9 cellular contexts compared by ENCODE assay signal in the genomic region with DNA sequence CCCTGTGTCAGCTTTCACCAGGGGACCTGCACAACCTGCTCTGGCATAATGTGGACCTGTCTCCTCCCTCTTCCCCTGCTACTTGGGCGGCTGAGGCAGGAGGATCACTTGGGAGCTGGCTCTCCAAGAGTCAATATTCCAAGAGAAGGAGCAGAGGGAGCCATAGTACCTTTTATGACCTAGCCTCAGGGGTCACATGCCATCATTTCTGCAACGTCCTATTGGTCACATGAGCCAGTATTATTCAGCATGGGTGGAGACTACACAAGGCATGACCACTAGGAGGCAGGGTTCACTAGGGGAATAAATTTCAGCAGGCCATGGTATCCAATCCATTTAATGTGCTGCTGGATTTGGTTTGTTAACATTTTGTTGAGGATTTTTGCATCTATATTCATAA. TPM values are rescaled to one million over a fixed set of nuclear protein-coding genes. Genes with fewer than 3 reads are reported as not detected.
DNase-seq lines count a peak whose midpoint lies in the region; ATAC-seq and TF ChIP-seq lines count a peak whose summit lies in the region.
"Had no signal": no experiment of that assay in that cellular context is flagged by ENCODE, and none has a peak within 500 bp of the region (broad histone marks: within the 10 kb centered on the region; RNA-seq: fewer than 3 reads in every experiment).

No MANE protein-coding gene starts in this region.

- no peak overlapping the region for H3K4me3 ChIP-seq in PC-9

- no peaks in the 10 kb centered on the region for H3K36me3 ChIP-seq in PC-9 (ENCODE audit: low read depth)

- CTCF ChIA-PET in PC-9 (lab: Charles Lee) = no interaction called here

- H3K27me3 ChIP-seq in PC-9 (ENCODE audit: insufficient read depth, low read depth) = peaks cover 78% of the 10 kb centered on the region

- H3K27me3 Mint-ChIP-seq in T-helper 2 cell treated with Interferon-gamma antibody and Interleukin-4, amounts not matched to agents 5 μg/mL and 100 μg/mL, for 36 hours (ENCODE audit: low read depth) = peaks cover 10% of the 10 kb centered on the region
- peaks cover 0 to 2% (median 0%) of the 10 kb centered on the region in 5 donors for H3K27me3 Mint-ChIP-seq in naive thymus-derived CD8-positive, alpha-beta T cell
- H3K27me3 Mint-ChIP-seq: activated naive CD4-positive, alpha-beta T cell treated with anti-CD3 and anti-CD28 coated beads, Interleukin-2, amount 50 U/mL, for 24 hours had no signal

- DNase-seq in T-helper 2 cell = peak in 3 of 5 experiments; percentile 38 to 67 (median 54)
- no peak for DNase-seq in T-helper 2 cell treated with Interferon-gamma antibody and Interleukin-4, amounts not matched to agents 5 μg/mL and 100 μg/mL, for 36 hours (ENCODE audit: low spot score)
- DNase-seq in PC-9 = no peak
- DNase-seq in astrocyte of the hippocampus (ENCODE audit: low read depth, low spot score) = peak; percentile 23
- DNase-seq in naive thymus-derived CD8-positive, alpha-beta T cell = peak in 9 of 10 donors; percentile 27 to 73 (median 50)
- no peak for DNase-seq in substantia nigra (lab: John Stamatoyannopoulos, UW)
- DNase-seq in NCI-H1417 treated with DMSO at 0.1 percent for 48 hours (lab: John Stamatoyannopoulos, UW) = no peak

- H4K20me1 ChIP-seq in PC-9 (ENCODE audit: insufficient read depth) = no peaks in the 10 kb centered on the region; the same call in 1 of the 2 replicates

- H3K36me3 Mint-ChIP-seq in T-helper 2 cell treated with Interferon-gamma antibody and Interleukin-4, amounts not matched to agents 5 μg/mL and 100 μg/mL, for 36 hours (ENCODE audit: low read depth) = no peaks in the 10 kb centered on the region
- no peaks in the 10 kb centered on the region for H3K36me3 Mint-ChIP-seq in naive thymus-derived CD8-positive, alpha-beta T cell
- H3K36me3 Mint-ChIP-seq: activated naive CD4-positive, alpha-beta T cell treated with anti-CD3 and anti-CD28 coated beads, Interleukin-2, amount 50 U/mL, for 24 hours had no signal

- no peaks in the 10 kb centered on the region for H3K9me2 ChIP-seq in PC-9 (ENCODE audit: insufficient read depth)

- peak; percentile 80 to 83 for ATAC-seq in naive thymus-derived CD8-positive, alpha-beta T cell
- no peak for ATAC-seq in HG03045 (IDR thresholded peaks at IDR 0.05; ENCODE audit: unreplicated experiment)

- H3K27ac ChIP-seq in PC-9 (no peak overlapping the region), substantia nigra (ENCODE audit: low read depth, low read length, poor library complexity, severe bottlenecking) (no peak overlapping the region)

- peak; percentile 58 for TF ChIP-seq CTCF in PC-9 (conservative IDR thresholded peaks at IDR 0.05)

- intact Hi-C loops in PC-9 (cut with micrococcal nuclease; ENCODE audit: unreplicated experiment) = no loop called here

- no peak overlapping the region for H3K4me2 ChIP-seq in PC-9

- no peak overlapping the region for H2AFZ ChIP-seq in PC-9

- H3K9me3 ChIP-seq in PC-9 (ENCODE audit: insufficient read depth, low read depth) = 0 out of 2 replicates have a peak, but pooled peaks cover 3% of the 10 kb centered on the region

- peaks cover 2% of the 10 kb centered on the region for H3K9me3 Mint-ChIP-seq in T-helper 2 cell treated with Interferon-gamma antibody and Interleukin-4, amounts not matched to agents 5 μg/mL and 100 μg/mL, for 36 hours
- peaks cover 0 to 7% (median 0%) of the 10 kb centered on the region in 9 donors for H3K9me3 Mint-ChIP-seq in naive thymus-derived CD8-positive, alpha-beta T cell
- H3K9me3 Mint-ChIP-seq: activated naive CD4-positive, alpha-beta T cell treated with anti-CD3 and anti-CD28 coated beads, Interleukin-2, amount 50 U/mL, for 24 hours had no signal

- no peaks in the 10 kb centered on the region for H3K4me1 Mint-ChIP-seq in T-helper 2 cell treated with Interferon-gamma antibody and Interleukin-4, amounts not matched to agents 5 μg/mL and 100 μg/mL, for 36 hours (ENCODE audit: low read depth)
- H3K4me1 Mint-ChIP-seq in naive thymus-derived CD8-positive, alpha-beta T cell = peaks cover 0 to 2% (median 0%) of the 10 kb centered on the region in 4 donors
- H3K4me1 Mint-ChIP-seq: activated naive CD4-positive, alpha-beta T cell treated with anti-CD3 and anti-CD28 coated beads, Interleukin-2, amount 50 U/mL, for 24 hours had no signal

- POLR2A ChIA-PET in PC-9 (lab: Charles Lee; ENCODE audit: unreplicated experiment) = no interaction called here
- POLR2A ChIA-PET in naive thymus-derived CD8-positive, alpha-beta T cell (lab: Charles Lee) = interaction anchor here (0.8 kb wide), 1 partner anchor 16 kb away, joined by 3 read pairs; no protein-coding TSS in a partner anchor

- H3F3A ChIP-seq in PC-9 (ENCODE audit: insufficient read depth, low read depth) = no peaks in the 10 kb centered on the region

- H3K4me1 ChIP-seq in PC-9 (replicated peaks; ENCODE audit: insufficient read depth) = no peaks in the 10 kb centered on the region

- no peak overlapping the region for H3K4me3 Mint-ChIP-seq in T-helper 2 cell treated with Interferon-gamma antibody and Interleukin-4, amounts not matched to agents 5 μg/mL and 100 μg/mL, for 36 hours
- H3K4me3 Mint-ChIP-seq in naive thymus-derived CD8-positive, alpha-beta T cell = no peak overlapping the region
- H3K4me3 Mint-ChIP-seq: activated naive CD4-positive, alpha-beta T cell treated with anti-CD3 and anti-CD28 coated beads, Interleukin-2, amount 50 U/mL, for 24 hours had no signal

- no peak overlapping the region for H3K27ac Mint-ChIP-seq in T-helper 2 cell treated with Interferon-gamma antibody and Interleukin-4, amounts not matched to agents 5 μg/mL and 100 μg/mL, for 36 hours
- no peak overlapping the region for H3K27ac Mint-ChIP-seq in naive thymus-derived CD8-positive, alpha-beta T cell
- H3K27ac Mint-ChIP-seq: activated naive CD4-positive, alpha-beta T cell treated with anti-CD3 and anti-CD28 coated beads, Interleukin-2, amount 50 U/mL, for 24 hours had no signal

- no TSS peak for BruUV-seq in PC-9 (replicated peaks; lab: Mats Ljungman, UMichigan)

- no peaks in the 10 kb centered on the region for H3K79me2 ChIP-seq in PC-9 (ENCODE audit: low read depth)

RNA-seq across cellular contexts. Expression of a gene that starts 12.0 kb away (rescaled TPM):
- total RNA-seq in PC-9 (2021) = 25.6 and 30.6 TPM in 2 replicates
- total RNA-seq in naive thymus-derived CD8-positive, alpha-beta T cell = 100 to 1,000 TPM; 109 to 113 TPM
- 10 to 100 TPM; 32.0 to 51.3 (median 34.6) TPM for polyA plus RNA-seq in naive thymus-derived CD8-positive, alpha-beta T cell

RNA-seq across cellular contexts. Expression of a gene that starts 28.3 kb away (rescaled TPM):
- total RNA-seq in PC-9 (2021) = not detected in 2 replicates
- 1 to 10 TPM; 1.3 to 1.8 TPM for total RNA-seq in naive thymus-derived CD8-positive, alpha-beta T cell
- polyA plus RNA-seq in naive thymus-derived CD8-positive, alpha-beta T cell = under 1 TPM; 0.54 to 0.82 (median 0.65) TPM

RNA-seq across cellular contexts. Expression of a gene that starts 32.0 kb away (rescaled TPM):
- total RNA-seq in PC-9 (2021) = 38.4 and 41.0 TPM in 2 replicates
- total RNA-seq in naive thymus-derived CD8-positive, alpha-beta T cell = 100 to 1,000 TPM; 109 to 122 TPM
- polyA plus RNA-seq in naive thymus-derived CD8-positive, alpha-beta T cell = 10 to 100 TPM; 15.7 to 42.7 (median 25.8) TPM

RNA-seq across cellular contexts. Expression of a gene that starts 37.3 kb away (rescaled TPM):
- total RNA-seq in PC-9 (2021) = 23.7 and 27.4 TPM in 2 replicates
- 10 to 100 TPM; 61.4 to 68.0 TPM for total RNA-seq in naive thymus-derived CD8-positive, alpha-beta T cell
- 1 to 10 TPM; 2.2 to 4.2 (median 2.9) TPM for polyA plus RNA-seq in naive thymus-derived CD8-positive, alpha-beta T cell

RNA-seq across cellular contexts. Expression of a gene that starts 45.5 kb away (rescaled TPM):
- total RNA-seq in PC-9 (2021) = 195 and 234 TPM in 2 replicates
- total RNA-seq in naive thymus-derived CD8-positive, alpha-beta T cell = 100 to 1,000 TPM; 363 to 378 TPM
- 100 to 1,000 TPM; 226 to 282 (median 269) TPM for polyA plus RNA-seq in naive thymus-derived CD8-positive, alpha-beta T cell

Comparison
In these comparisons a context has a peak if more than half of its experiments do, and no peak if none do; other contexts are left out.
1. DNase-seq: peak in T-helper 2 cell (3 of 5), astrocyte of the hippocampus (single experiment) and naive thymus-derived CD8-positive, alpha-beta T cell (9 of 10); none in T-helper 2 cell treated with Interferon-gamma antibody and Interleukin-4, amounts not matched to agents 5 μg/mL and 100 μg/mL, for 36 hours (single experiment), PC-9 (0 of 2), substantia nigra (0 of 49) and NCI-H1417 treated with DMSO at 0.1 percent for 48 hours (single experiment).